In the genomic region with DNA sequence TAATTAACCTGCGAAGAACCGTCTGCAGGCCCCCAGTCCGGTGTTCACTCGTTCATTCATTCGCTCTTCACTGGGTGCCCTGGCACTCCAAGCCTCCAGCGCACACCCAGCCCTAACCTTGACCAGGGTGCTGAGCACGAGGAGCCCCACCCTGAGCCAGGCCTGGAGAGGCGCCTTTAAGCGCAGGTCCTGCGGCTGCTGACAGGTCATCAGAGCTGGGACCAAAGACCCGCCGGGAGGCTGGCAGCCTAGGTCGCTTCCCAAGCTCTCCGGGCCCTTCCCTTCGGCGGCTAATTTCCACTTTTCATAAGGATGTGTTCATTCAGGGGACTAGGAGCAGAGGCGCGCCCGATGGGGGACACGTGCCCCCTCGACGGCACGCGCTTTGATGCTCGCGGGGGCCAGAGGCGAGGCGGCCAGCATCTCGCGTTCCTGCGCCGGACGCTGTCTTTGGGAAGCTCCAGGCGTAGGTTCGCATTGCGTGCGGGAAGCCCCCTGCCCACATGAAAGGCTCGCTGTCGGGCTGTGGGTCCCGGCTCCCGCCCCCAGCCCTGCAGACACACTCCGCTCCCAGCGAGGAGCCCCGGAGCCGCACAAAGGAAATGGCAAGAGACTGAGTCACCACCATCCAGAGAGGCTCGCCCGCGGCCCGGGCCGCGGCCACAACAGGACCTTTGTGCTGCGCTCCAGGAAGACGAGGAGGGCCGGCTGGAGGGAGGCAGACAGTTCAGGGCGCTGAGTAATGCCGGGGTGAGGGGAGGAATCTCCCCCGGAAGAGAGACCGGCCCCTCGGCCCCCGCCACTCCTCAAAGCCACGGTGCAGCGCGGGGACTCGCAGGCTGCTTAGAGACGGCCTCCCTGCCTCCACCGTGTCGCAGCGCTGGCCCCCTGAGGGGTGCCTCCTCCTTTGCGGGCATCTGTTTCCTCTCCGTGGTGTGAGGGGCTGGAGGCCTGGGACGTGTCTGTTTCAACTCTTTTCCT, we compare ENCODE assay signal across 8 cellular contexts.
DNase-seq lines count a peak whose midpoint lies in the region; ATAC-seq and TF ChIP-seq lines count a peak whose summit lies in the region.

No MANE protein-coding gene starts in this region.

- DNase-seq in CD8-positive, alpha-beta T cell: no peak
- DNase-seq in NCI-H226: peak; percentile 93
- peak; percentile 71 for DNase-seq in dermis blood vessel endothelial cell
- peak; percentile 15 for DNase-seq in midbrain (lab: John Stamatoyannopoulos, UW)
- no peak for DNase-seq in COLO668 (lab: John Stamatoyannopoulos, UW; ENCODE audit: unreplicated experiment)
- no peak for DNase-seq in DMS53 (lab: John Stamatoyannopoulos, UW)
- DNase-seq in thyroid gland: no peak

- ATAC-seq in CD8-positive, alpha-beta T cell: no peak
- no peak for ATAC-seq in GM19324 (IDR thresholded peaks at IDR 0.05; ENCODE audit: low FRiP score, unreplicated experiment)

- CTCF ChIA-PET in CD8-positive, alpha-beta T cell (lab: Charles Lee): no interaction called here

- peaks cover 21% of the 10 kb centered on the region for H3K27me3 Mint-ChIP-seq in CD8-positive, alpha-beta T cell (ENCODE audit: low read depth)

- H3K27ac Mint-ChIP-seq in CD8-positive, alpha-beta T cell: no peak overlapping the region

- H3K9me3 Mint-ChIP-seq in CD8-positive, alpha-beta T cell: no peaks in the 10 kb centered on the region

- no peaks in the 10 kb centered on the region for H3K36me3 ChIP-seq in CD8-positive, alpha-beta T cell (ENCODE audit: insufficient read depth, low read length)
- H3K36me3 ChIP-seq in thyroid gland: no peaks in the 10 kb centered on the region

- WGBS in thyroid gland, 2 donors: 72 to 77% methylated on average over 54 to 70 of the region's 71 CpGs

- POLR2A ChIA-PET in CD8-positive, alpha-beta T cell (lab: Charles Lee): no interaction called here

- no peak for TF ChIP-seq POLR2A in thyroid gland (IDR thresholded peaks at IDR 0.05)

- H3K4me3 ChIP-seq in CD8-positive, alpha-beta T cell (ENCODE audit: low read depth, low read length): no peak overlapping the region
- H3K4me3 ChIP-seq in thyroid gland (replicated peaks in 1 of 3): no peak overlapping the region

- no peak overlapping the region for H3K27ac ChIP-seq in CD8-positive, alpha-beta T cell (ENCODE audit: low read depth, low read length)
- H3K27ac ChIP-seq in thyroid gland: no peak overlapping the region

- peak overlapping the region; percentile 13 for H3K4me3 Mint-ChIP-seq in CD8-positive, alpha-beta T cell

- peaks cover 6% of the 10 kb centered on the region for H3K4me1 Mint-ChIP-seq in CD8-positive, alpha-beta T cell (ENCODE audit: low read depth)

- H3K36me3 Mint-ChIP-seq in CD8-positive, alpha-beta T cell: no peaks in the 10 kb centered on the region

- no peaks in the 10 kb centered on the region for H3K27me3 ChIP-seq in CD8-positive, alpha-beta T cell (ENCODE audit: insufficient read depth, low read length)
- no peaks in the 10 kb centered on the region for H3K27me3 ChIP-seq in thyroid gland

- H3K9me3 ChIP-seq in CD8-positive, alpha-beta T cell (ENCODE audit: low read length): no peaks in the 10 kb centered on the region
- no peaks in the 10 kb centered on the region for H3K9me3 ChIP-seq in thyroid gland

- H3K4me1 ChIP-seq in CD8-positive, alpha-beta T cell (ENCODE audit: insufficient read depth, low read length): no peaks in the 10 kb centered on the region
- H3K4me1 ChIP-seq in thyroid gland: peaks cover 24 to 41% of the 10 kb centered on the region in 2 donors

- no peak for TF ChIP-seq CTCF in CD8-positive, alpha-beta T cell (IDR thresholded peaks at IDR 0.05)
- no peak for TF ChIP-seq CTCF in thyroid gland (IDR thresholded peaks at IDR 0.05)

- intact Hi-C loops in CD8-positive, alpha-beta T cell (cut with DNase I, micrococcal nuclease): no loop called here
- intact Hi-C loops in thyroid gland (cut with DNase I): no loop called here

Comparison
In these comparisons a context has a peak if more than half of its experiments do, and no peak if none do; other contexts are left out.
1. DNase-seq: peak in NCI-H226 (single experiment), dermis blood vessel endothelial cell (single experiment) and midbrain (single experiment); none in CD8-positive, alpha-beta T cell (0 of 7), COLO668 (single experiment), DMS53 (single experiment) and thyroid gland (0 of 2).